Comparison of ENCODE assay signal across 8 cellular contexts in the genomic region with DNA sequence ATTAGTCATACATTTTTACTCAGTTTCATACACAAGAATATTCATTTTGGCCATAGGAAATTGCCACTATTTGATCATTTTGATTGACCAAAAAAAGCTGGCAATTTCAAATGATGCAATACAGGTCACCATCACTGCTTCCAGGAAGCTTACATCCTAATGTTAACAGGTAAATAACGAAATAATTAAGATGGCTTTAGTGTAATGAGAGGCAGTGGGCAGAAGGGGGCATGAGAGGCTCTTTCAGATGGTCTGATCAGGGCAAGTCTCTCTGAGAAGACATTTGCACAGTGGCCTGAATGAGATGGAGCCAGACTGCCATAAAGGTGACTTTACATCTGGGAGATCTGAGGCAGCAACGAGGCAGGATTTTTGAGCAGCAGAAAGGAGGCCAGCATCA.
DNase-seq lines count a peak whose midpoint lies in the region; FAIRE-seq and TF ChIP-seq lines count a peak whose summit lies in the region.

No MANE protein-coding gene starts in this region.

- TF ChIP-seq EP300 in Ishikawa (IDR thresholded peaks at IDR 0.05; ENCODE audit: borderline replicate concordance) = no peak

- peaks cover 2% of the 10 kb centered on the region for H3K27me3 Mint-ChIP-seq in brain

- peak overlapping the region in 1 of 5 experiments; percentile 3 for H3K27ac Mint-ChIP-seq in brain

- peaks cover 9% of the 10 kb centered on the region for H3K4me1 Mint-ChIP-seq in brain

- H3K9me3 ChIP-seq in testis = no peaks in the 10 kb centered on the region

- no peak overlapping the region for H3K4me3 Mint-ChIP-seq in brain

- H3K27me3 ChIP-seq in testis = no peaks in the 10 kb centered on the region

- H3K4me1 ChIP-seq in testis = no peaks in the 10 kb centered on the region

- no peak for TF ChIP-seq POLR2A in testis (IDR thresholded peaks at IDR 0.05)

- peak; percentile 65 for TF ChIP-seq RAD21 in Ishikawa (IDR thresholded peaks at IDR 0.05; ENCODE audit: low read depth)

- H3K9me3 Mint-ChIP-seq in brain = no peaks in the 10 kb centered on the region

- TF ChIP-seq CTCF in brain (conservative IDR thresholded peaks at IDR 0.05) (peak; percentile 69 to 79), testis (IDR thresholded peaks at IDR 0.05) (peak; percentile 56 to 70 (median 61))

- H3K36me3 Mint-ChIP-seq in brain = no peaks in the 10 kb centered on the region

- FAIRE-seq in RCC 7860 (lab: Jason Lieb, UNC) = peak; percentile 27

- H3K27ac ChIP-seq in testis = no peak overlapping the region

- WGBS in testis, 2 donors = 33 to 58% methylated on average over 2 of the region's 2 CpGs

- intact Hi-C loops in testis (cut with DNase I; ENCODE audit: low total_unique reads) = loop anchor here (10.0 kb wide), 1 partner anchor 112 kb away; no protein-coding TSS in a partner anchor

- no peak overlapping the region for H3K4me3 ChIP-seq in testis

- DNase-seq in SIG-M5 treated with dmso at 0.1 percent for 504 hours (lab: John Stamatoyannopoulos, UW; ENCODE audit: unreplicated experiment) (peak; percentile 68), SIG-M5 (lab: John Stamatoyannopoulos, UW) (no peak), GOT3 (lab: John Stamatoyannopoulos, UW) (peak; percentile 1), RCC 7860 (ENCODE audit: low spot score) (peak; percentile 46), kidney glomerular epithelial cell (lab: John Stamatoyannopoulos, UW) (peak; percentile 35), testis (peak; percentile 71)

- H3K36me3 ChIP-seq in testis (ENCODE audit: low read depth, missing control alignments) = no peaks in the 10 kb centered on the region

TF ChIP-seq in Ishikawa, 13 proteins besides CTCF, POLR2A, EP300 and RAD21:
- 0 out of 2 replicates have a peak, but pooled peaks have one; percentile 4 for TF ChIP-seq CEBPB (IDR thresholded peaks at IDR 0.05)
- TF ChIP-seq, protein P1, sequence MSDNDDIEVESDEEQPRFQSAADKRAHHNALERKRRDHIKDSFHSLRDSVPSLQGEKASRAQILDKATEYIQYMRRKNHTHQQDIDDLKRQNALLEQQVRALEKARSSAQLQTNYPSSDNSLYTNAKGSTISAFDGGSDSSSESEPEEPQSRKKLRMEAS (IDR thresholded peaks at IDR 0.05) = no peak
